In the genomic region with DNA sequence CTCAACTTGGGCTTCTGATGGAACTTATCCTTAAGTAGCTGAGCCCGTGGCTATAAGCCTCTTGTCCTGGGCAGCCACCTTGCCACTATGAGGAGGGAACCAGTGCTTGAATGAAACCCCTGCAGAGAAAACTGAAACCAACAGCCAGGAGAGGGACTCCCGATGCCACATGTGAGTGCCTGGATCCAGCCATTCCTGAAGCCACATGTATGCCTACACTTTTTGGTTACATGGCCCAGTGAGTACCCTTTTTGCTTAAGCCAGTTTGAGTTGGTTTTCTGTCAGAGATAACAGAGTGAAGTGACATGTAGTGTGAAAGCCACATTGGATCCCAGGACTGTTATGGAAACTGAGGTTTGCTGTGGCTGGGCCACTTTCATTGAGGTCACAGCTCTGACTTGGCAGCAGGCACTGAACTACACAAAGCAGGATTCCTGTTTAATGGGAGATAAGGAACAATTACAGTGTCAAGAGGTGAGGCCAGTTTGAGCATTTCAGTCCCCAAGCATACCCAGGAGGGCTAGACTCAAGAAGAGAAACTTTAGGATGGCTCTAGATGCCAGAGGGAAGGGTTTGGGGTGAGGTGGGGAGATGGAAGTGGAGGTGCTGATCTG, we compare ENCODE assay signal across 23 cellular contexts.
"Had no signal": no experiment of that assay in that cellular context is flagged by ENCODE, and none has a peak within 500 bp of the region (broad histone marks: within the 10 kb centered on the region; RNA-seq: fewer than 3 reads in every experiment).

No MANE protein-coding gene starts in this region.

- ATAC-seq: activated CD8-positive, alpha-beta T cell treated with anti-CD3 and anti-CD28 coated beads, Interleukin-2, amount 10 ng/mL, durations not matched to agents 7 days and 5 days; PC-3; T-helper 17 cell; WTC11 had no signal

- H3K9me3 ChIP-seq: adrenal gland had no signal

- H3K27me3 ChIP-seq: adrenal gland had no signal

- H3K9me3 Mint-ChIP-seq: activated naive CD8-positive, alpha-beta T cell treated with anti-CD3 and anti-CD28 coated beads, Interleukin-2, amount 10 ng/mL, durations not matched to agents 7 days and 5 days; WTC11 had no signal

- H3K27me3 Mint-ChIP-seq: T-helper 17 cell had no signal

- H3K36me3 ChIP-seq: adrenal gland had no signal

- H3K36me3 Mint-ChIP-seq: activated naive CD8-positive, alpha-beta T cell treated with anti-CD3 and anti-CD28 coated beads, Interleukin-2, amount 10 ng/mL, durations not matched to agents 7 days and 5 days; WTC11 had no signal

- DNase-seq: activated CD4-positive, alpha-beta T cell treated with anti-CD3 and anti-CD28 coated beads for 48 hours; activated CD4-positive, alpha-beta T cell treated with anti-CD3 and anti-CD28 coated beads, Interleukin-2, amount 50 U/mL, for 4 hours; activated CD4-positive, CD25-positive, alpha-beta regulatory T cell treated with anti-CD3 and anti-CD28 coated beads, Interleukin-2, amount 50 U/mL, for 72 hours; activated CD8-positive, alpha-beta memory T cell treated with anti-CD3 and anti-CD28 coated beads, Interleukin-2, amount 50 U/mL, for 48 hours; activated CD8-positive, alpha-beta T cell treated with anti-CD3 and anti-CD28 coated beads, Interleukin-2, amount 10 ng/mL, durations not matched to agents 7 days and 5 days; activated naive CD4-positive, alpha-beta T cell treated with anti-CD3 and anti-CD28 coated beads, Interleukin-2, amount 50 U/mL, for 16 hours; activated naive CD8-positive, alpha-beta T cell treated with anti-CD3 and anti-CD28 coated beads, Interleukin-2, amount 10 ng/mL, durations not matched to agents 7 days and 5 days; activated T-cell treated with anti-CD3 and anti-CD28 coated beads, Interleukin-2, amount 50 U/mL, for 1 hour; adrenal gland; anterior cingulate cortex; caudate nucleus; Kasumi-1; NCI-H1092; NCI-H1436; NCI-H1694 treated with DMSO at 0.1 percent for 48 hours; NCI-H2029 treated with DMSO at 0.1 percent for 48 hours; NCI-H510A treated with DMSO at 0.1 percent for 48 hours; PC-3; SIG-M5; T-helper 17 cell; T-helper 9 cell had no signal

- H3K4me3 ChIP-seq: adrenal gland had no signal

- H3K27ac ChIP-seq: adrenal gland had no signal

- H3K4me3 Mint-ChIP-seq: activated CD8-positive, alpha-beta T cell treated with anti-CD3 and anti-CD28 coated beads, Interleukin-2, amount 10 ng/mL, durations not matched to agents 7 days and 5 days; activated naive CD8-positive, alpha-beta T cell treated with anti-CD3 and anti-CD28 coated beads, Interleukin-2, amount 10 ng/mL, durations not matched to agents 7 days and 5 days; T-helper 17 cell; WTC11 had no signal

- H3K27ac Mint-ChIP-seq: activated CD8-positive, alpha-beta T cell treated with anti-CD3 and anti-CD28 coated beads, Interleukin-2, amount 10 ng/mL, durations not matched to agents 7 days and 5 days; activated naive CD8-positive, alpha-beta T cell treated with anti-CD3 and anti-CD28 coated beads, Interleukin-2, amount 10 ng/mL, durations not matched to agents 7 days and 5 days; T-helper 17 cell; WTC11 had no signal

- FAIRE-seq: RCC 7860 had no signal

- H3K4me1 Mint-ChIP-seq: T-helper 17 cell had no signal
